Comparison of ENCODE assay signal across 31 cellular contexts in the genomic region with DNA sequence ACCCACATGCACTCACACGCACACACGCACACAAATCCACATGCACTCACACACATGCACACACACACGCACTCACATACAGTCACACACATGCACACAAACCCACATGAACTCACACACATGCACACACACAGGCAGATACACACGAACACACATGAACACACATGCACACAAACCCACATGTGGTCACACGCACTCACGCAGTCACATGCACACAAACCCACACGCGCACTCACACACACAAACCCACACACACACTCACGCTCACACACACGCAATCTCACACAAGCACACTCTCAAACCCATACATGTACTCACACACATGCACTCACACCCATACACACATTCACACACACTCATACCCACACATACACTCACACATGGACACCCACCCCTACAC.
"Had no signal": no experiment of that assay in that cellular context is flagged by ENCODE, and none has a peak within 500 bp of the region (broad histone marks: within the 10 kb centered on the region; RNA-seq: fewer than 3 reads in every experiment).

No MANE protein-coding gene starts in this region.

- H3K4me1 ChIP-seq: adrenal gland, body of pancreas, esophagus squamous epithelium, gastroesophageal sphincter had no signal

- H3K9me3 ChIP-seq: adrenal gland, body of pancreas, gastroesophageal sphincter had no signal

- DNase-seq: activated CD4-positive, alpha-beta memory T cell treated with anti-CD3 and anti-CD28 coated beads for 36 hours; activated CD4-positive, alpha-beta T cell treated with anti-CD3 and anti-CD28 coated beads for 36 hours; activated CD4-positive, alpha-beta T cell treated with anti-CD3 and anti-CD28 coated beads, Interleukin-2, amount 10 ng/mL, durations not matched to agents 24 days and 14 days; activated CD4-positive, CD25-positive, alpha-beta regulatory T cell; activated CD4-positive, CD25-positive, alpha-beta regulatory T cell treated with anti-CD3 and anti-CD28 coated beads, Interleukin-2, amount 50 U/mL, for 72 hours; activated CD8-positive, alpha-beta memory T cell treated with anti-CD3 and anti-CD28 coated beads, Interleukin-2, amount 10 ng/mL, durations not matched to agents 7 days and 5 days; activated CD8-positive, alpha-beta memory T cell treated with anti-CD3 and anti-CD28 coated beads, Interleukin-2, amount 50 U/mL, for 4 hours; activated CD8-positive, alpha-beta T cell treated with anti-CD3 and anti-CD28 coated beads, Interleukin-2, amount 10 ng/mL, durations not matched to agents 7 days and 5 days; activated effector memory CD4-positive, alpha-beta T cell treated with anti-CD3 and anti-CD28 coated beads, Interleukin-2, amount 50 U/mL, for 16 hours; activated naive CD4-positive, alpha-beta T cell treated with anti-CD3 and anti-CD28 coated beads for 36 hours; activated naive CD8-positive, alpha-beta T cell treated with anti-CD3 and anti-CD28 coated beads for 36 hours; activated naive CD8-positive, alpha-beta T cell treated with anti-CD3 and anti-CD28 coated beads, Interleukin-2, amount 50 U/mL, for 24 hours; activated T-cell treated with anti-CD3 and anti-CD28 coated beads, Interleukin-2, amount 50 U/mL, for 1 hour; activated T-cell treated with anti-CD3 and anti-CD28 coated beads, Interleukin-2, amount 50 U/mL, for 48 hours; adrenal gland; amygdala; aorta; body of pancreas; caudate nucleus; cortex of kidney; dermis blood vessel endothelial cell; effector CD4-positive, alpha-beta T cell; effector memory CD8-positive, alpha-beta T cell; esophagus squamous epithelium; foreskin melanocyte; T-helper 2 cell had no signal

- H3K27me3 ChIP-seq: body of pancreas had no signal

- H3K4me3 ChIP-seq: adrenal gland, body of pancreas, esophagus squamous epithelium, gastroesophageal sphincter had no signal

- FAIRE-seq: colon, endometrium, endothelial cell of umbilical vein had no signal

- H3K27ac ChIP-seq: adrenal gland, body of pancreas, epithelial cell of prostate, esophagus squamous epithelium, gastroesophageal sphincter had no signal

- ATAC-seq: activated CD4-positive, alpha-beta T cell treated with anti-CD3 and anti-CD28 coated beads for 36 hours; activated CD8-positive, alpha-beta memory T cell treated with anti-CD3 and anti-CD28 coated beads, Interleukin-2, amount 10 ng/mL, durations not matched to agents 7 days and 5 days; activated CD8-positive, alpha-beta T cell treated with anti-CD3 and anti-CD28 coated beads, Interleukin-2, amount 10 ng/mL, durations not matched to agents 7 days and 5 days; activated naive CD8-positive, alpha-beta T cell treated with anti-CD3 and anti-CD28 coated beads, Interleukin-2, amount 50 U/mL, for 24 hours; body of pancreas; effector memory CD8-positive, alpha-beta T cell; gastroesophageal sphincter had no signal

- H3K36me3 ChIP-seq: adrenal gland, esophagus squamous epithelium, gastroesophageal sphincter had no signal
